In genomic region chr4:4762909-4763814, GRCh38 we compare ENCODE assay signal across 8 cellular contexts.
DNase-seq lines count a peak whose midpoint lies in the region; ATAC-seq and TF ChIP-seq lines count a peak whose summit lies in the region.

No MANE protein-coding gene starts in this region.

- H3K4me3 ChIP-seq in SK-N-MC, result peak overlapping the region; percentile 63

- H3K9me3 ChIP-seq in SK-N-MC (ENCODE audit: low read depth, low read length), result no peaks in the 10 kb centered on the region

- no peaks in the 10 kb centered on the region for H3K4me1 ChIP-seq in foreskin keratinocyte

- H3K9ac ChIP-seq in SK-N-MC (ENCODE audit: insufficient read length), result no peak overlapping the region

- H3K27me3 ChIP-seq in foreskin keratinocyte, result no peaks in the 10 kb centered on the region

- ATAC-seq in GM18873 (IDR thresholded peaks at IDR 0.05; ENCODE audit: low FRiP score, unreplicated experiment), result peak; percentile 94
- ATAC-seq in HG02981 (IDR thresholded peaks at IDR 0.05; ENCODE audit: unreplicated experiment), result peak; percentile 88
- ATAC-seq in foreskin keratinocyte, result peak; percentile 68

- DNase-seq in AG09319 (ENCODE audit: extremely low read depth, low read depth) (peak; percentile 80), SK-N-MC (ENCODE audit: low read depth, low spot score) (peak; percentile 93), foreskin keratinocyte (peak; percentile 6 to 33), retina (no peak), NCI-H1092 treated with DMSO at 0.1 percent for 48 hours (lab: John Stamatoyannopoulos, UW) (no peak), germinal center (ENCODE audit: low spot score) (no peak)

- H3K27ac ChIP-seq in SK-N-MC (peak overlapping the region; percentile 56; the same call in 1 of the 2 replicates), foreskin keratinocyte (no peak overlapping the region)

- no peaks in the 10 kb centered on the region for H3K36me3 ChIP-seq in SK-N-MC (ENCODE audit: insufficient read depth, low read length)

- TF ChIP-seq CTCF in AG09319 (IDR thresholded peaks at IDR 0.05; ENCODE audit: low read depth, low read length), result no peak
- no peak for TF ChIP-seq CTCF in foreskin keratinocyte (conservative IDR thresholded peaks at IDR 0.05)

Comparison
In these comparisons a context has a peak if more than half of its experiments do, and no peak if none do; other contexts are left out.
1. DNase-seq: peak in AG09319 (single experiment), SK-N-MC (single experiment) and foreskin keratinocyte (2 of 2); none in retina (single experiment), NCI-H1092 treated with DMSO at 0.1 percent for 48 hours (single experiment) and germinal center (single experiment).
2. Peak in every context shown above with its lines, with median percentiles within 50 percentile points of each other: ATAC-seq.